ENCODE assay signal across 27 cellular contexts in the genomic region with DNA sequence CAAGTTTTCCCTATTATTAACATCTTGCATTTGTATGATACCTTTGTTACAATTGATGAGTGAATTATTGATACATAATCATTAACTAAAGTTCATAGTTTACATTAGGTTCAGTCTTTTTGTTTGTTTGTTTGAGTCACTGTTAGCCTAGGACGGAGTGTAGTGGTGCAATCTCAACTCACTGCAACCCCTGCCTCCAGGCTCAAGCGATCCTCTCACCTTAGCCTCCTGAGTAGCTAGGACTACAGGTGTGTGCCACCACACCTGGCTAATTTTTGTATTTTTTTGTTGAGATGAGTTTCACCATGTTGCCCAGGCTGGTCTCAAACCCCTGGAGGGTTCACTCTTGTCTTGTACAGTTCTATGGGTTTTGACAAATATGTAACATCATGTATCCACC.
"Had no signal": no experiment of that assay in that cellular context is flagged by ENCODE, and none has a peak within 500 bp of the region (broad histone marks: within the 10 kb centered on the region; RNA-seq: fewer than 3 reads in every experiment).

No MANE protein-coding gene starts in this region.

- ATAC-seq: stimulated activated effector memory CD8-positive, alpha-beta T cell treated with anti-CD3 and anti-CD28 coated beads, Interleukin-12 subunit alpha, Interleukin-12 subunit beta, amount 100 ng/mL, for 72 hours; stimulated activated memory B cell treated with anti-CD40 and anti-IgM and Interleukin-4, amounts not matched to agents 10 μg/mL and 1 μg/mL and 100 μg/mL, for 72 hours; stimulated activated naive B cell treated with anti-CD40 and anti-IgM and Interleukin-4, amounts not matched to agents 10 μg/mL and 1 μg/mL and 100 μg/mL, for 72 hours; stimulated activated naive CD8-positive, alpha-beta T cell treated with anti-CD3 and anti-CD28 coated beads, Interleukin-15, amount 100 ng/mL, for 72 hours; stimulated activated naive CD8-positive, alpha-beta T cell treated with anti-CD3 and anti-CD28 coated beads, Interleukin-15, Interleukin-2, amounts not matched to agents 100 U/mL and 50 U/mL, for 24 hours; upper lobe of right lung had no signal

- DNase-seq: stimulated activated CD4-positive, alpha-beta T cell treated with anti-CD3 and anti-CD28 coated beads, Interleukin-2, amount 100 ng/mL, for 48 hours; stimulated activated CD4-positive, alpha-beta T cell treated with anti-CD3 and anti-CD28 coated beads, Interleukin-4, amount 100 ng/mL, for 1 hour; stimulated activated CD4-positive, alpha-beta T cell treated with anti-CD3 and anti-CD28 coated beads, Interleukin-4, amount 100 ng/mL, for 24 hours; stimulated activated CD4-positive, alpha-beta T cell treated with anti-CD3 and anti-CD28 coated beads, Interleukin-4, amount 100 ng/mL, for 4 hours; stimulated activated CD8-positive, alpha-beta memory T cell treated with anti-CD3 and anti-CD28 coated beads, Interleukin-4, amount 100 ng/mL, for 48 hours; stimulated activated naive B cell treated with anti-CD40 and anti-IgM and Interleukin-4, amounts not matched to agents 10 μg/mL and 1 μg/mL and 100 μg/mL, for 72 hours; stimulated activated naive CD4-positive, alpha-beta T cell; stimulated activated naive CD4-positive, alpha-beta T cell treated with Interleukin-2 at 50 U/mL for 16 hours; stimulated activated naive CD8-positive, alpha-beta T cell treated with anti-CD3 and anti-CD28 coated beads, Interleukin-15, amount 100 ng/mL, for 72 hours; stimulated activated naive CD8-positive, alpha-beta T cell treated with anti-CD3 and anti-CD28 coated beads, Interleukin-15, Interleukin-2, amounts not matched to agents 100 U/mL and 50 U/mL, for 24 hours; stomach; substantia nigra; testis; thyroid gland; tibial artery; transverse colon; trophoblast cell; upper lobe of left lung; upper lobe of right lung; uterus had no signal

- H3K9me3 ChIP-seq: stomach, suprapubic skin, testis, thoracic aorta, thyroid gland, tibial artery, tibial nerve, transverse colon, upper lobe of left lung, upper lobe of right lung, uterus, vagina had no signal

- H3K27ac ChIP-seq: stomach, suprapubic skin, testis, thoracic aorta, thyroid gland, tibial artery, tibial nerve, transverse colon, upper lobe of left lung, upper lobe of right lung, uterus, vagina had no signal

- FAIRE-seq: urothelium cell line had no signal

- H3K4me3 ChIP-seq: stomach, suprapubic skin, testis, thoracic aorta, thyroid gland, tibial artery, tibial nerve, transverse colon, upper lobe of left lung, upper lobe of right lung, uterus, vagina had no signal

- H3K4me1 ChIP-seq: stomach, suprapubic skin, testis, thyroid gland, tibial artery, tibial nerve, transverse colon, upper lobe of left lung, upper lobe of right lung, uterus, vagina had no signal

- H3K36me3 ChIP-seq: stomach, thoracic aorta, thyroid gland, tibial artery, transverse colon, upper lobe of left lung, upper lobe of right lung, uterus, vagina had no signal

- H3K27me3 ChIP-seq: stomach, suprapubic skin, testis, thyroid gland, tibial artery, tibial nerve, transverse colon, upper lobe of left lung, upper lobe of right lung, uterus, vagina had no signal
